Comparison of ENCODE assay signal across 2 cellular contexts in the genomic region with DNA sequence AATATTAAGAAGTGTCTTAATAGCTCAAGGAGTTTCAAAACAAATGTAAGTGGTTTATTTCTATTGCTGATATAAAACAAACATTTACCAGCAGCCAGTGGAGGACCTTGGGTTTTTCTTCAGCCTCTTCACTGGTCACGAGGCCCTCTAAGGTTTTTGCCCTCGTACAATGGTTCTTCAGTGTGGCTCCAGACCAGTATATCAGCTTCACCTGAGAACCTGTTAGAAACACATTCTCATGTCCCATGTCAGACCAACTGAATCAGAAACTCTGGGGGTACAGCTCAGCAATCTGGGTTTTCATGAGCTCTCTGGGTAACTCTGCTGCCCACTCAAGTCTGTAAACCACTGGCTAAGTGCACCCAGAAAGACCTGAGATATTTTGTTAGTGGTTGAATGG.
TF ChIP-seq lines count a peak whose summit lies in the region.

No MANE protein-coding gene starts in this region.

TF ChIP-seq in liver, 16 proteins besides CTCF, POLR2A, EP300 and RAD21 (continued from another document):
- TF ChIP-seq, protein P1, sequence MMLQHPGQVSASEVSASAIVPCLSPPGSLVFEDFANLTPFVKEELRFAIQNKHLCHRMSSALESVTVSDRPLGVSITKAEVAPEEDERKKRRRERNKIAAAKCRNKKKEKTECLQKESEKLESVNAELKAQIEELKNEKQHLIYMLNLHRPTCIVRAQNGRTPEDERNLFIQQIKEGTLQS (IDR thresholded peaks at IDR 0.05) = no peak
- TF ChIP-seq, protein P2, sequence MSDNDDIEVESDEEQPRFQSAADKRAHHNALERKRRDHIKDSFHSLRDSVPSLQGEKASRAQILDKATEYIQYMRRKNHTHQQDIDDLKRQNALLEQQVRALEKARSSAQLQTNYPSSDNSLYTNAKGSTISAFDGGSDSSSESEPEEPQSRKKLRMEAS (IDR thresholded peaks at IDR 0.05) = no peak
- TF ChIP-seq, protein P3, sequence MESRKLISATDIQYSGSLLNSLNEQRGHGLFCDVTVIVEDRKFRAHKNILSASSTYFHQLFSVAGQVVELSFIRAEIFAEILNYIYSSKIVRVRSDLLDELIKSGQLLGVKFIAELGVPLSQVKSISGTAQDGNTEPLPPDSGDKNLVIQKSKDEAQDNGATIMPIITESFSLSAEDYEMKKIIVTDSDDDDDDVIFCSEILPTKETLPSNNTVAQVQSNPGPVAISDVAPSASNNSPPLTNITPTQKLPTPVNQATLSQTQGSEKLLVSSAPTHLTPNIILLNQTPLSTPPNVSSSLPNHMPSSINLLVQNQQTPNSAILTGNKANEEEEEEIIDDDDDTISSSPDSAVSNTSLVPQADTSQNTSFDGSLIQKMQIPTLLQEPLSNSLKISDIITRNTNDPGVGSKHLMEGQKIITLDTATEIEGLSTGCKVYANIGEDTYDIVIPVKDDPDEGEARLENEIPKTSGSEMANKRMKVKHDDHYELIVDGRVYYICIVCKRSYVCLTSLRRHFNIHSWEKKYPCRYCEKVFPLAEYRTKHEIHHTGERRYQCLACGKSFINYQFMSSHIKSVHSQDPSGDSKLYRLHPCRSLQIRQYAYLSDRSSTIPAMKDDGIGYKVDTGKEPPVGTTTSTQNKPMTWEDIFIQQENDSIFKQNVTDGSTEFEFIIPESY (IDR thresholded peaks at IDR 0.05) = no peak
- no peak for TF ChIP-seq HNF4A (conservative IDR thresholded peaks at IDR 0.05)
- TF ChIP-seq REST (IDR thresholded peaks at IDR 0.05) = no peak
- no peak for TF ChIP-seq FOXA2 (IDR thresholded peaks at IDR 0.05)

TF ChIP-seq in HepG2, 621 proteins besides CTCF, POLR2A, EP300 and RAD21 (continued from another document):
- no peak for TF ChIP-seq ZNF770 (CRISPR knock-in tag; IDR thresholded peaks at IDR 0.05)
- TF ChIP-seq ZNF501 (CRISPR knock-in tag; IDR thresholded peaks at IDR 0.05) = no peak
